Comparison of ENCODE assay signal across 22 cellular contexts in the genomic region with DNA sequence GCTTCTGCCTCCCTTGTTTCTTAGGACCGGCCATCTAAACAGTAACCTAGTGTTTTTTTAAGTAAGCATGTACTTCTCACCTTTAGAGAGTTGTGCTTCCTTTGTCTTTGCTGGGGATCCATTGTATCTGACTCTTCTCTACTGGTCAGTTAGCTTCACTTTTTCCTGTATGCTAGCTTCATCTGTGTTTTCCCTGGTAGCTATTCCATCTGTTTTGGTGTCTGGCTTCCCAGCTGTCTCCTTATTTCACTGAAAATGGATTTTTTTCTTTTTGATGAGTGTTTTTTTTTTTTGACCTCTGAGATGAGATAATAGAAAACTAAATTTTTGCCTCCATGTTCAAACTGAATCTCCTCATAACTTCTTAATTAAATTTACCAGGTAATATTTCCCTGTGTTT.
"Had no signal": no experiment of that assay in that cellular context is flagged by ENCODE, and none has a peak within 500 bp of the region (broad histone marks: within the 10 kb centered on the region; RNA-seq: fewer than 3 reads in every experiment).

No MANE protein-coding gene starts in this region.

- ATAC-seq: esophagus mucosa; gastrocnemius medialis; heart left ventricle; left cardiac atrium; left lung; naive thymus-derived CD4-positive, alpha-beta T cell; right lobe of liver; stimulated activated naive B cell treated with anti-CD40 and anti-IgM and Interleukin-4, amounts not matched to agents 10 μg/mL and 1 μg/mL and 100 μg/mL, for 72 hours had no signal

- DNase-seq: effector CD8-positive, alpha-beta T cell; endodermal cell; foreskin fibroblast; gastrocnemius medialis; heart left ventricle; left cardiac atrium; left lung; mesenchymal stem cell; naive thymus-derived CD4-positive, alpha-beta T cell; right lobe of liver; small intestine; stimulated activated CD4-positive, alpha-beta T cell treated with anti-CD3 and anti-CD28 coated beads, Interleukin-15, amount 100 ng/mL, for 24 hours; stimulated activated CD4-positive, alpha-beta T cell treated with anti-CD3 and anti-CD28 coated beads, Interleukin-2, amount 100 ng/mL, for 48 hours; stimulated activated naive B cell treated with anti-CD40 and anti-IgM and Interleukin-4, amounts not matched to agents 10 μg/mL and 1 μg/mL and 100 μg/mL, for 72 hours; upper lobe of left lung had no signal

- H3K4me1 Mint-ChIP-seq: naive thymus-derived CD4-positive, alpha-beta T cell; nephron; neural progenitor cell; stimulated activated naive B cell treated with anti-CD40 and anti-IgM and Interleukin-4, amounts not matched to agents 10 μg/mL and 1 μg/mL and 100 μg/mL, for 72 hours had no signal

- H3K4me3 Mint-ChIP-seq: dendritic cell treated with granulocyte-macrophage colony-stimulating factor and Interleukin-4, amounts not matched to agents 40 ng/mL and 50 ng/mL, for 4 days; endodermal cell; mesothelial cell of epicardium; naive thymus-derived CD4-positive, alpha-beta T cell; nephron; neural progenitor cell; stimulated activated naive B cell treated with anti-CD40 and anti-IgM and Interleukin-4, amounts not matched to agents 10 μg/mL and 1 μg/mL and 100 μg/mL, for 72 hours; stimulated activated naive CD8-positive, alpha-beta T cell treated with anti-CD3 and anti-CD28 coated beads, Interleukin-15, Interleukin-2, amounts not matched to agents 100 ng/mL and 50 ng/mL, for 24 hours had no signal

- H3K27me3 Mint-ChIP-seq: dendritic cell treated with granulocyte-macrophage colony-stimulating factor and Interleukin-4, amounts not matched to agents 40 ng/mL and 50 ng/mL, for 4 days; naive thymus-derived CD4-positive, alpha-beta T cell; progenitor cell of endocrine pancreas; stimulated activated naive B cell treated with anti-CD40 and anti-IgM and Interleukin-4, amounts not matched to agents 10 μg/mL and 1 μg/mL and 100 μg/mL, for 72 hours; stimulated activated naive CD8-positive, alpha-beta T cell treated with anti-CD3 and anti-CD28 coated beads, Interleukin-15, Interleukin-2, amounts not matched to agents 100 ng/mL and 50 ng/mL, for 24 hours had no signal

- H3K27ac Mint-ChIP-seq: dendritic cell treated with granulocyte-macrophage colony-stimulating factor and Interleukin-4, amounts not matched to agents 40 ng/mL and 50 ng/mL, for 4 days; endodermal cell; mesothelial cell of epicardium; naive thymus-derived CD4-positive, alpha-beta T cell; nephron; neural progenitor cell; progenitor cell of endocrine pancreas; stimulated activated naive B cell treated with anti-CD40 and anti-IgM and Interleukin-4, amounts not matched to agents 10 μg/mL and 1 μg/mL and 100 μg/mL, for 72 hours; stimulated activated naive CD8-positive, alpha-beta T cell treated with anti-CD3 and anti-CD28 coated beads, Interleukin-15, Interleukin-2, amounts not matched to agents 100 ng/mL and 50 ng/mL, for 24 hours had no signal

- H3K36me3 Mint-ChIP-seq: naive thymus-derived CD4-positive, alpha-beta T cell; neural progenitor cell; stimulated activated naive B cell treated with anti-CD40 and anti-IgM and Interleukin-4, amounts not matched to agents 10 μg/mL and 1 μg/mL and 100 μg/mL, for 72 hours had no signal

- H3K9me3 Mint-ChIP-seq: nephron, neural progenitor cell had no signal
